27 cellular contexts compared by ENCODE assay signal in genomic region chr2:86070868-86071267, GRCh38.
"Had no signal": no experiment of that assay in that cellular context is flagged by ENCODE, and none has a peak within 500 bp of the region (broad histone marks: within the 10 kb centered on the region; RNA-seq: fewer than 3 reads in every experiment).

No MANE protein-coding gene starts in this region.

- DNase-seq: activated CD4-positive, alpha-beta T cell treated with anti-CD3 and anti-CD28 coated beads for 1 hour; activated CD4-positive, alpha-beta T cell treated with anti-CD3 and anti-CD28 coated beads, Interleukin-2, amount 50 U/mL, for 1 hour; activated CD8-positive, alpha-beta memory T cell treated with anti-CD3 and anti-CD28 coated beads, Interleukin-2, amount 50 U/mL, for 48 hours; activated CD8-positive, alpha-beta T cell treated with anti-CD3 and anti-CD28 coated beads, Interleukin-2, amount 10 ng/mL, durations not matched to agents 7 days and 5 days; activated effector memory CD4-positive, alpha-beta T cell treated with Interleukin-2 at 50 U/mL for 16 hours; activated naive CD4-positive, alpha-beta T cell; activated T-cell treated with anti-CD3 and anti-CD28 coated beads, Interleukin-2, amount 50 U/mL, for 1 hour; amygdala; Karpas-422; MM.1S; NCI-H1105; NCI-H1436; NCI-H1694 treated with DMSO at 0.1 percent for 48 hours; NCI-H2029 treated with DMSO at 0.1 percent for 48 hours; NCI-H510A treated with DMSO at 0.1 percent for 48 hours; NCI-H69; NK-92 treated with Interleukin-12 subunit alpha and Interleukin-12 subunit beta, amount 100 ng/mL, for 24 hours; OCI-M1; RPMI8226; T-helper 1 cell had no signal

- H3K27me3 ChIP-seq: cardiac muscle cell had no signal

- H3K27ac ChIP-seq: cardiac muscle cell, SK-N-MC had no signal

- H3K9me3 Mint-ChIP-seq: activated naive CD4-positive, alpha-beta T cell treated with anti-CD3 and anti-CD28 coated beads, Interleukin-2, amount 50 U/mL, for 24 hours; WTC11 had no signal

- H3K27ac Mint-ChIP-seq: activated CD8-positive, alpha-beta T cell treated with anti-CD3 and anti-CD28 coated beads, Interleukin-2, amount 10 ng/mL, durations not matched to agents 7 days and 5 days; activated naive CD4-positive, alpha-beta T cell treated with anti-CD3 and anti-CD28 coated beads, Interleukin-2, amount 50 U/mL, for 24 hours; WTC11 had no signal

- H3K4me1 Mint-ChIP-seq: WTC11 had no signal

- H3K4me3 Mint-ChIP-seq: activated CD8-positive, alpha-beta T cell treated with anti-CD3 and anti-CD28 coated beads, Interleukin-2, amount 10 ng/mL, durations not matched to agents 7 days and 5 days; activated naive CD4-positive, alpha-beta T cell treated with anti-CD3 and anti-CD28 coated beads, Interleukin-2, amount 50 U/mL, for 24 hours; brain; WTC11 had no signal

- H3K27me3 Mint-ChIP-seq: activated naive CD4-positive, alpha-beta T cell treated with anti-CD3 and anti-CD28 coated beads, Interleukin-2, amount 50 U/mL, for 24 hours; brain had no signal

- H3K4me3 ChIP-seq: cardiac muscle cell, SK-N-MC had no signal

- ATAC-seq: activated CD8-positive, alpha-beta T cell treated with anti-CD3 and anti-CD28 coated beads, Interleukin-2, amount 10 ng/mL, durations not matched to agents 7 days and 5 days; Panc1; Right ventricle myocardium inferior; WTC11 had no signal
